23 cellular contexts compared by ENCODE assay signal in the genomic region with DNA sequence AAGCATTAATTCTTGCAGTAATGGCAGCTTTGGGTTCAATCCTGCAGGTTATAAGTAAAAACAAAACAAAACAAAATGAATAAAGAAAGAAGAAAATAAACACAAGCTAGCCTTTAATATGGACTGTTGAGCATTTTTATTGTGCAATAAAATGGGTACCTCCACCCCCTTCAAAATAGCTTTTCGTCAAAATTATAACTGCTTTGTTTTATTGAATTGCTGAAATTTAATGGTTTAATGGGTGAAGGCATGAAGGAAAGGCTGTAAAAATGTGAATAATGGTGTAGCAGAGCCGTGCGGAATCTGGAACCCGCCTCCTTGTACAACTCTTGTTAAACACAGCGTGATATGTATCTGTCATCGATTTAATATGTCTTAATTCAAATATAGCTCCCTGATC. TPM values are rescaled to one million over a fixed set of nuclear protein-coding genes. Genes with fewer than 3 reads are reported as not detected.
"Had no signal": no experiment of that assay in that cellular context is flagged by ENCODE, and none has a peak within 500 bp of the region (broad histone marks: within the 10 kb centered on the region; RNA-seq: fewer than 3 reads in every experiment).

No MANE protein-coding gene starts in this region.

- H3K27ac Mint-ChIP-seq: activated CD4-positive, alpha-beta T cell treated with anti-CD3 and anti-CD28 coated beads, Interleukin-2, amount 10 ng/mL, durations not matched to agents 24 days and 14 days; activated CD8-positive, alpha-beta T cell treated with anti-CD3 and anti-CD28 coated beads, Interleukin-2, amount 10 ng/mL, durations not matched to agents 7 days and 5 days; activated T-helper 17 cell treated with anti-CD3 and anti-CD28 coated beads, Interleukin-2, amount 50 U/mL, for 72 hours had no signal

- H3K27ac ChIP-seq: colonic mucosa, esophagus muscularis mucosa, right atrium auricular region, tibial nerve had no signal

- H3K36me3 ChIP-seq: colonic mucosa, esophagus muscularis mucosa, right atrium auricular region, tibial nerve had no signal

- H3K9me3 ChIP-seq: colonic mucosa, esophagus muscularis mucosa had no signal

- DNase-seq: activated CD4-positive, alpha-beta T cell treated with anti-CD3 and anti-CD28 coated beads, Interleukin-2, amount 10 ng/mL, durations not matched to agents 24 days and 14 days; activated CD4-positive, CD25-positive, alpha-beta regulatory T cell; activated CD8-positive, alpha-beta T cell treated with anti-CD3 and anti-CD28 coated beads, Interleukin-2, amount 10 ng/mL, durations not matched to agents 7 days and 5 days; activated naive CD4-positive, alpha-beta T cell treated with anti-CD3 and anti-CD28 coated beads, Interleukin-2, amount 50 U/mL, for 16 hours; amniotic stem cell; central memory CD4-positive, alpha-beta T cell; colonic mucosa; midbrain; nucleus accumbens; small intestine; stimulated activated CD4-positive, alpha-beta T cell treated with anti-CD3 and anti-CD28 coated beads, Interleukin-4, amount 100 ng/mL, for 4 hours; stimulated activated CD8-positive, alpha-beta memory T cell treated with anti-CD3 and anti-CD28 coated beads, Interleukin-4, amount 100 ng/mL, for 48 hours; stimulated activated naive CD4-positive, alpha-beta T cell treated with Interleukin-2 at 50 U/mL for 16 hours; substantia nigra had no signal

- H3K4me3 Mint-ChIP-seq: activated CD4-positive, alpha-beta T cell treated with anti-CD3 and anti-CD28 coated beads, Interleukin-2, amount 10 ng/mL, durations not matched to agents 24 days and 14 days; activated CD8-positive, alpha-beta T cell treated with anti-CD3 and anti-CD28 coated beads, Interleukin-2, amount 10 ng/mL, durations not matched to agents 7 days and 5 days; activated T-helper 17 cell treated with anti-CD3 and anti-CD28 coated beads, Interleukin-2, amount 50 U/mL, for 72 hours had no signal

- H3K4me3 ChIP-seq: colonic mucosa, esophagus muscularis mucosa, right atrium auricular region, tibial nerve had no signal

- ATAC-seq: activated CD8-positive, alpha-beta T cell treated with anti-CD3 and anti-CD28 coated beads, Interleukin-2, amount 10 ng/mL, durations not matched to agents 7 days and 5 days; activated T-helper 17 cell treated with anti-CD3 and anti-CD28 coated beads, Interleukin-2, amount 50 U/mL, for 72 hours; left lobe of liver had no signal

RNA-seq across cellular contexts. Expression of a gene that starts 2.2 kb away (rescaled TPM):
- total RNA-seq: activated CD4-positive, alpha-beta T cell treated with anti-CD3 and anti-CD28 coated beads, Interleukin-2, amount 10 ng/mL, durations not matched to agents 24 days and 14 days; activated CD8-positive, alpha-beta T cell treated with anti-CD3 and anti-CD28 coated beads, Interleukin-2, amount 10 ng/mL, durations not matched to agents 7 days and 5 days; esophagus muscularis mucosa; left lobe of liver; myocyte; posterior vena cava; right atrium auricular region; T-helper 2 cell treated with Interferon-gamma antibody and Interleukin-4, amounts not matched to agents 100 ng/mL and 5 ng/mL, for 36 hours; tibial nerve had no signal
- polyA plus RNA-seq: keratinocyte had no signal

RNA-seq across cellular contexts. Expression of a gene that starts 7.8 kb away (rescaled TPM):
- total RNA-seq: activated CD4-positive, alpha-beta T cell treated with anti-CD3 and anti-CD28 coated beads, Interleukin-2, amount 10 ng/mL, durations not matched to agents 24 days and 14 days; activated CD8-positive, alpha-beta T cell treated with anti-CD3 and anti-CD28 coated beads, Interleukin-2, amount 10 ng/mL, durations not matched to agents 7 days and 5 days; esophagus muscularis mucosa; myocyte; T-helper 2 cell treated with Interferon-gamma antibody and Interleukin-4, amounts not matched to agents 100 ng/mL and 5 ng/mL, for 36 hours; tibial nerve had no signal
- polyA plus RNA-seq: keratinocyte had no signal
